ENCODE assay signal across 11 cellular contexts in genomic region chr3:150488867-150489266, GRCh38.
"Had no signal": no experiment of that assay in that cellular context is flagged by ENCODE, and none has a peak within 500 bp of the region (broad histone marks: within the 10 kb centered on the region; RNA-seq: fewer than 3 reads in every experiment).

No MANE protein-coding gene starts in this region.

- H3K4me1 Mint-ChIP-seq: GM23338, H9 had no signal

- H3K4me1 ChIP-seq: HAP-1 had no signal

- H3K27ac ChIP-seq: GM23248 had no signal

- H3K9ac ChIP-seq: GM23248 had no signal

- ATAC-seq: GM23338, HCT116 had no signal

- H3K4me2 ChIP-seq: GM23338 had no signal

- FAIRE-seq: H1, H54 had no signal

- H3K27ac Mint-ChIP-seq: GM23338, H9, HFFc6 had no signal

- H3K4me3 ChIP-seq: GM23248, GM23338, HAP-1 had no signal

- DNase-seq: GM23248, GOT3, H7, H9, HCEC 1CT, HFFc6 had no signal

- H3K9me3 ChIP-seq: HAP-1 had no signal

- H3K4me3 Mint-ChIP-seq: GM23338, H9, HFFc6 had no signal

- H2AFZ ChIP-seq: GM23248, GM23338 had no signal

- H3K36me3 ChIP-seq: HAP-1 had no signal
